2 cellular contexts compared by ENCODE assay signal in the genomic region with DNA sequence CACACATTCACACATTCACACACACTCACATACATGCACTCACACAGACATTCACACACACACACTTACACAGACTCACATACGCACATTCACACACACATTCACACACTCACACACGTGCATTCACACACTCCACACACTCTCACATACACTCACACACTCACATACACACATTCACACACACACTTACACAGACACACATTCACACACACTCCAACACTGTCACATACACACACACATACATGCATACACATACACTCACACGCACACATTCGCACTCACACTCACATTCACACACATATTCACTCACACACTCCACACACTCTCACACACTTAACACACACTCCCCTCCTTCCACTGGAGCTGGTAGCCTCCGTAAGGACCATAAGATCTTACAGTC.
TF ChIP-seq lines count a peak whose summit lies in the region.

No MANE protein-coding gene starts in this region.

TF ChIP-seq in GM12891, 5 proteins besides CTCF, POLR2A, EP300 and RAD21 (continued from another document):
- no peak for TF ChIP-seq POLR2AphosphoS5 (IDR thresholded peaks at IDR 0.05; ENCODE audit: low read depth, low read length)

TF ChIP-seq in SK-N-SH, 30 proteins besides CTCF, POLR2A, EP300 and RAD21 (continued from another document):
- TF ChIP-seq SIN3A (IDR thresholded peaks at IDR 0.05; ENCODE audit: borderline replicate concordance, low read depth, low read length) (no peak), NRF1 (IDR thresholded peaks at IDR 0.05; ENCODE audit: low read depth, low read length) (no peak), FOSL2 (IDR thresholded peaks at IDR 0.05; ENCODE audit: borderline replicate concordance, low read depth) (no peak), RCOR1 (IDR thresholded peaks at IDR 0.05; ENCODE audit: low read length) (no peak), MAX (IDR thresholded peaks at IDR 0.05; ENCODE audit: low read depth) (no peak), NFIC (IDR thresholded peaks at IDR 0.05; ENCODE audit: borderline replicate concordance) (no peak), GABPA (IDR thresholded peaks at IDR 0.05; ENCODE audit: low read depth) (no peak), RFX5 (IDR thresholded peaks at IDR 0.05; ENCODE audit: low read length) (no peak), MXI1 (IDR thresholded peaks at IDR 0.05; ENCODE audit: low read depth, low read length) (no peak), JUND (IDR thresholded peaks at IDR 0.05) (no peak), SMC3 (IDR thresholded peaks at IDR 0.05; ENCODE audit: low read depth, low read length) (no peak)
- TF ChIP-seq, protein P1, sequence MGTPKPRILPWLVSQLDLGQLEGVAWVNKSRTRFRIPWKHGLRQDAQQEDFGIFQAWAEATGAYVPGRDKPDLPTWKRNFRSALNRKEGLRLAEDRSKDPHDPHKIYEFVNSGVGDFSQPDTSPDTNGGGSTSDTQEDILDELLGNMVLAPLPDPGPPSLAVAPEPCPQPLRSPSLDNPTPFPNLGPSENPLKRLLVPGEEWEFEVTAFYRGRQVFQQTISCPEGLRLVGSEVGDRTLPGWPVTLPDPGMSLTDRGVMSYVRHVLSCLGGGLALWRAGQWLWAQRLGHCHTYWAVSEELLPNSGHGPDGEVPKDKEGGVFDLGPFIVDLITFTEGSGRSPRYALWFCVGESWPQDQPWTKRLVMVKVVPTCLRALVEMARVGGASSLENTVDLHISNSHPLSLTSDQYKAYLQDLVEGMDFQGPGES (IDR thresholded peaks at IDR 0.05; ENCODE audit: low read depth, low read length), result no peak
